ENCODE assay signal across 1 cellular context in genomic region chr6:170366248-170366960, GRCh38.
TF ChIP-seq lines count a peak whose summit lies in the region.

No MANE protein-coding gene starts in this region.

TF ChIP-seq in HepG2, 621 proteins besides CTCF, POLR2A, EP300 and RAD21 (continued from another document and continues in another):
- TF ChIP-seq ZNF318 (CRISPR knock-in tag; IDR thresholded peaks at IDR 0.05) (no peak), NONO (IDR thresholded peaks at IDR 0.05) (no peak), NONO (CRISPR knock-in tag; conservative IDR thresholded peaks at IDR 0.05) (no peak), NPAS2 (CRISPR knock-in tag; IDR thresholded peaks at IDR 0.05; ENCODE audit: borderline replicate concordance) (no peak), MAFK (conservative IDR thresholded peaks at IDR 0.05 in 1 of 2, IDR thresholded peaks at IDR 0.05 in 1 of 2; ENCODE audit: low read length in 2 of 2) (no peak), IKZF4 (CRISPR knock-in tag; IDR thresholded peaks at IDR 0.05; ENCODE audit: borderline replicate concordance, low read depth, not compliant biosample characterization) (no peak), POGZ (CRISPR knock-in tag; IDR thresholded peaks at IDR 0.05) (peak; percentile 51; the same call in 1 of the 2 replicates), SMAD1 (CRISPR knock-in tag; IDR thresholded peaks at IDR 0.05; ENCODE audit: borderline replicate concordance, low read depth) (no peak), ZNF691 (CRISPR knock-in tag; IDR thresholded peaks at IDR 0.05; ENCODE audit: borderline replicate concordance, low read depth) (peak; percentile 73; the same call in 1 of the 2 replicates), ZNF235 (CRISPR knock-in tag; IDR thresholded peaks at IDR 0.05; ENCODE audit: borderline replicate concordance) (no peak), ZNF782 (CRISPR knock-in tag; IDR thresholded peaks at IDR 0.05; ENCODE audit: borderline replicate concordance) (no peak), HOXA9 (CRISPR knock-in tag; IDR thresholded peaks at IDR 0.05; ENCODE audit: borderline replicate concordance) (no peak), ZNF569 (CRISPR knock-in tag; IDR thresholded peaks at IDR 0.05; ENCODE audit: borderline replicate concordance) (no peak), MXD4 (CRISPR knock-in tag; IDR thresholded peaks at IDR 0.05) (0 out of 2 replicates have a peak, but pooled peaks have one; percentile 33), ZBED4 (CRISPR knock-in tag; IDR thresholded peaks at IDR 0.05; ENCODE audit: borderline replicate concordance) (no peak), LCORL (IDR thresholded peaks at IDR 0.05) (no peak), LCORL (CRISPR knock-in tag; IDR thresholded peaks at IDR 0.05) (peak; percentile 72), ZNF589 (CRISPR knock-in tag; conservative IDR thresholded peaks at IDR 0.05) (no peak), ESRRA (CRISPR knock-in tag; IDR thresholded peaks at IDR 0.05; ENCODE audit: low read depth) (0 out of 2 replicates have a peak, but pooled peaks have one; percentile 33), DR1 (CRISPR knock-in tag; IDR thresholded peaks at IDR 0.05) (0 out of 2 replicates have a peak, but pooled peaks have one; percentile 32), ZNF225 (CRISPR knock-in tag; IDR thresholded peaks at IDR 0.05) (no peak), ZZZ3 (CRISPR knock-in tag; IDR thresholded peaks at IDR 0.05; ENCODE audit: borderline replicate concordance) (no peak), ZIK1 (CRISPR knock-in tag; IDR thresholded peaks at IDR 0.05; ENCODE audit: borderline replicate concordance, low read depth) (no peak), THAP8 (CRISPR knock-in tag; IDR thresholded peaks at IDR 0.05; ENCODE audit: borderline replicate concordance) (no peak), BRF2 (CRISPR knock-in tag; IDR thresholded peaks at IDR 0.05) (no peak), ETV5 (CRISPR knock-in tag; IDR thresholded peaks at IDR 0.05; ENCODE audit: borderline replicate concordance) (no peak; the same call in 1 of the 2 replicates), GATAD1 (CRISPR knock-in tag; IDR thresholded peaks at IDR 0.05) (no peak), SOX6 (IDR thresholded peaks at IDR 0.05) (no peak), SOX6 (CRISPR knock-in tag; IDR thresholded peaks at IDR 0.05) (peak; percentile 82), ZBTB33 (CRISPR knock-in tag; IDR thresholded peaks at IDR 0.05) (no peak), ZNF3 (CRISPR knock-in tag; IDR thresholded peaks at IDR 0.05) (no peak), ZNF768 (CRISPR knock-in tag; IDR thresholded peaks at IDR 0.05) (no peak), NCOA1 (CRISPR knock-in tag; IDR thresholded peaks at IDR 0.05) (no peak)
- TF ChIP-seq, protein P1, sequence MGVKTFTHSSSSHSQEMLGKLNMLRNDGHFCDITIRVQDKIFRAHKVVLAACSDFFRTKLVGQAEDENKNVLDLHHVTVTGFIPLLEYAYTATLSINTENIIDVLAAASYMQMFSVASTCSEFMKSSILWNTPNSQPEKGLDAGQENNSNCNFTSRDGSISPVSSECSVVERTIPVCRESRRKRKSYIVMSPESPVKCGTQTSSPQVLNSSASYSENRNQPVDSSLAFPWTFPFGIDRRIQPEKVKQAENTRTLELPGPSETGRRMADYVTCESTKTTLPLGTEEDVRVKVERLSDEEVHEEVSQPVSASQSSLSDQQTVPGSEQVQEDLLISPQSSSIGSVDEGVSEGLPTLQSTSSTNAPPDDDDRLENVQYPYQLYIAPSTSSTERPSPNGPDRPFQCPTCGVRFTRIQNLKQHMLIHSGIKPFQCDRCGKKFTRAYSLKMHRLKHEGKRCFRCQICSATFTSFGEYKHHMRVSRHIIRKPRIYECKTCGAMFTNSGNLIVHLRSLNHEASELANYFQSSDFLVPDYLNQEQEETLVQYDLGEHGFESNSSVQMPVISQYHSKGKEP (CRISPR knock-in tag; IDR thresholded peaks at IDR 0.05) = no peak
- TF ChIP-seq, protein P2, sequence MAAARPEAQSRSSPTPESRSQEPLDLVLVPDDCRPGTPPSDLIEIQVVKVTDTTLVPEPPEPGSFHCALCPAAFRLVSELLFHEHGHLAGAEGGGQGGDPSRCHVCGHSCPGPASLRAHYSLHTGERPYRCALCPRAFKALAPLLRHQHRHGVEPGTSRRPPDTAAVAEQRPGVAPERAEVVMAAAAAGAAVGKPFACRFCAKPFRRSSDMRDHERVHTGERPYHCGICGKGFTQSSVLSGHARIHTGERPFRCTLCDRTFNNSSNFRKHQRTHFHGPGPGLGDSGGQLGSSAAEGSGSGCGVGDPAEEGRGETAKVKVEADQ (CRISPR knock-in tag; IDR thresholded peaks at IDR 0.05; ENCODE audit: borderline replicate concordance) = no peak
- TF ChIP-seq, protein P3, sequence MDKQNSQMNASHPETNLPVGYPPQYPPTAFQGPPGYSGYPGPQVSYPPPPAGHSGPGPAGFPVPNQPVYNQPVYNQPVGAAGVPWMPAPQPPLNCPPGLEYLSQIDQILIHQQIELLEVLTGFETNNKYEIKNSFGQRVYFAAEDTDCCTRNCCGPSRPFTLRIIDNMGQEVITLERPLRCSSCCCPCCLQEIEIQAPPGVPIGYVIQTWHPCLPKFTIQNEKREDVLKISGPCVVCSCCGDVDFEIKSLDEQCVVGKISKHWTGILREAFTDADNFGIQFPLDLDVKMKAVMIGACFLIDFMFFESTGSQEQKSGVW (CRISPR knock-in tag; IDR thresholded peaks at IDR 0.05; ENCODE audit: borderline replicate concordance) = no peak
- TF ChIP-seq, protein P4, sequence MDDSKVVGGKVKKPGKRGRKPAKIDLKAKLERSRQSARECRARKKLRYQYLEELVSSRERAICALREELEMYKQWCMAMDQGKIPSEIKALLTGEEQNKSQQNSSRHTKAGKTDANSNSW (CRISPR knock-in tag; IDR thresholded peaks at IDR 0.05; ENCODE audit: borderline replicate concordance) = no peak
- TF ChIP-seq, protein P5, sequence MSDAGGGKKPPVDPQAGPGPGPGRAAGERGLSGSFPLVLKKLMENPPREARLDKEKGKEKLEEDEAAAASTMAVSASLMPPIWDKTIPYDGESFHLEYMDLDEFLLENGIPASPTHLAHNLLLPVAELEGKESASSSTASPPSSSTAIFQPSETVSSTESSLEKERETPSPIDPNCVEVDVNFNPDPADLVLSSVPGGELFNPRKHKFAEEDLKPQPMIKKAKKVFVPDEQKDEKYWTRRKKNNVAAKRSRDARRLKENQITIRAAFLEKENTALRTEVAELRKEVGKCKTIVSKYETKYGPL (CRISPR knock-in tag; IDR thresholded peaks at IDR 0.05) = no peak
- TF ChIP-seq, protein P6, sequence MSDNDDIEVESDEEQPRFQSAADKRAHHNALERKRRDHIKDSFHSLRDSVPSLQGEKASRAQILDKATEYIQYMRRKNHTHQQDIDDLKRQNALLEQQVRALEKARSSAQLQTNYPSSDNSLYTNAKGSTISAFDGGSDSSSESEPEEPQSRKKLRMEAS (IDR thresholded peaks at IDR 0.05) = peak; percentile 30; the same call in 1 of the 2 replicates
